17 cellular contexts compared by ENCODE assay signal in the genomic region with DNA sequence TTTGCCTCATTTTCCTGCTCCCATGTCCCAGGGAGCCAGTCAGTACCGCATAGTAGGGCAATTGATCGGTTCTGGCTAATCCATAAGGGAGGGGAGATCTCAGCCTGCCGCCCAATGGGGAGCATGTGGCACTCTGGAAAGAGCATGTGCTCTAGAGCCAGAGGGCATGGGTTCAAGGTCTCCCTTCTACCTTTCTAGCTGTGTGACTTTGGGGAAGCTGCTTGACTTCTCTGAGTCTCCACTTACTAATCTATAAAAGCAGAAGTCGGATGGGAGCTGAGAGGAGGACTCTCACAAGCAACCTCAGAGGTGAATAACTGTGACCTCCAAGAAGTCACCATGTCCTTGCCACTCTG.
"Had no signal": no experiment of that assay in that cellular context is flagged by ENCODE, and none has a peak within 500 bp of the region (broad histone marks: within the 10 kb centered on the region; RNA-seq: fewer than 3 reads in every experiment).

No MANE protein-coding gene starts in this region.

- H3K27ac ChIP-seq: coronary artery, heart right ventricle, neutrophil, psoas muscle, spleen had no signal

- H3K36me3 ChIP-seq: heart right ventricle, neutrophil, spleen had no signal

- H3K27ac Mint-ChIP-seq: natural killer cell had no signal

- H3K27me3 ChIP-seq: neutrophil had no signal

- ATAC-seq: heart right ventricle, left lobe of liver, mucosa of descending colon, natural killer cell, psoas muscle, sciatic nerve had no signal

- H3K4me1 ChIP-seq: psoas muscle had no signal

- H3K4me3 ChIP-seq: coronary artery, heart right ventricle, mucosa of descending colon, psoas muscle had no signal

- H3K9me3 Mint-ChIP-seq: natural killer cell had no signal

- H3K36me3 Mint-ChIP-seq: natural killer cell had no signal

- H3K4me3 Mint-ChIP-seq: natural killer cell had no signal

- DNase-seq: effector CD4-positive, alpha-beta T cell; heart right ventricle; hypothalamus; mammary epithelial cell; mucosa of descending colon; natural killer cell; psoas muscle; spleen; stimulated activated CD4-positive, alpha-beta T cell treated with anti-CD3 and anti-CD28 coated beads, Interleukin-15, amount 100 ng/mL, for 24 hours; stimulated activated CD4-positive, alpha-beta T cell treated with anti-CD3 and anti-CD28 coated beads, Interleukin-1b, Interleukin-23, amount 100 ng/mL, for 48 hours; stimulated activated CD4-positive, alpha-beta T cell treated with anti-CD3 and anti-CD28 coated beads, Interleukin-4, amount 100 ng/mL, for 24 hours; stimulated activated naive CD4-positive, alpha-beta T cell; trophoblast cell had no signal

- H3K9me3 ChIP-seq: heart right ventricle, mucosa of descending colon, neutrophil, psoas muscle, spleen had no signal
